ENCODE assay signal across 1 cellular context in the genomic region with DNA sequence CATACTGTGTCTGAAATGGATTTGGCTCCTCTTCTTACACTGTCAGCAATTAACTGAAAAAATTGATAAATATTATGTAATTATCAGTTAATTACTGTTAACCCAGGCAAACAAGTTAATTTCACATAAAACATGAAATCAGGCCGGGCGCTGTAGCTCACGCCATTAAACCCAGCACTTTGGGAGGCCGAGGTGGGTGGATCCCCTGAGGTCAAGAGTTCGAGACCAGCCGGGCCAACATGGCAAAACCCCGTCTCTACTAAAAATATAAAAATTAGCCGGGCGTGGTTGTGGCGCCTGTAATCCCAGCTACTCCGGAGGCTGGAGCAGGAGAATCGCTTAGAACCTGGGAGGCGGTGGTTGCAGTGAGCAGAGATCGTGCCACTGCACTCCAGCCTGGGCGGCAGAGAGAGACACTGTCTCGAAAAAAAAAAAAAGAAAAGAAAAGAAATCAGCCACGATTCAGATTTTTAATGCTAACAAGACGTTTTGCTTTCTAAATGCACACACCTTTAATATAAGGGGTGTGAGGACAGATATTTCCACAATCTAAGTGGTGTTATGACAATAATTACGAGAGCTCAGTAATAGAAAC.
TF ChIP-seq lines count a peak whose summit lies in the region.

No MANE protein-coding gene starts in this region.

TF ChIP-seq in H1, 55 proteins besides CTCF, POLR2A, EP300 and RAD21:
- TF ChIP-seq CBX8 (IDR thresholded peaks at IDR 0.05; ENCODE audit: borderline replicate concordance, low read depth, low read length) (no peak), CEBPB (IDR thresholded peaks at IDR 0.05; ENCODE audit: low read depth, low read length) (no peak)
